In genomic region chr4:8474856-8475255, GRCh38 we compare ENCODE assay signal across 30 cellular contexts.
"Had no signal": no experiment of that assay in that cellular context is flagged by ENCODE, and none has a peak within 500 bp of the region (broad histone marks: within the 10 kb centered on the region; RNA-seq: fewer than 3 reads in every experiment).

No MANE protein-coding gene starts in this region.

- DNase-seq: activated CD4-positive, alpha-beta memory T cell treated with anti-CD3 and anti-CD28 coated beads, Interleukin-2, amount 10 ng/mL, durations not matched to agents 7 days and 5 days; activated CD4-positive, alpha-beta T cell treated with anti-CD3 and anti-CD28 coated beads for 36 hours; activated CD4-positive, alpha-beta T cell treated with anti-CD3 and anti-CD28 coated beads, Interleukin-2, amount 50 U/mL, for 1 hour; activated gamma-delta T cell treated with Interleukin-2 at 50 U/mL for 16 hours; activated naive CD4-positive, alpha-beta T cell treated with anti-CD3 and anti-CD28 coated beads, Interleukin-2, amount 50 U/mL, for 16 hours; activated naive CD8-positive, alpha-beta T cell treated with anti-CD3 and anti-CD28 coated beads, Interleukin-2, amount 10 ng/mL, durations not matched to agents 7 days and 5 days; activated T-cell treated with anti-CD3 and anti-CD28 coated beads for 4 hours; activated T-cell treated with anti-CD3 and anti-CD28 coated beads, Interleukin-2, amount 50 U/mL, for 48 hours; adrenal gland; NCI-H1092; NCI-H1417; NCI-H1930; NCI-H2171 treated with DMSO at 0.1 percent for 48 hours; NCI-H226; NCI-H510A; NCI-H526 treated with DMSO at 0.1 percent for 48 hours; NCI-H82; NK-92 treated with Interleukin-12 subunit alpha and Interleukin-12 subunit beta, amount 100 ng/mL, for 24 hours; OCI-M1; RPMI8226; T-cell; T-helper 2 cell; T1000 had no signal

- H3K27ac Mint-ChIP-seq: activated CD4-positive, alpha-beta memory T cell treated with anti-CD3 and anti-CD28 coated beads, Interleukin-2, amount 10 ng/mL, durations not matched to agents 7 days and 5 days; activated CD4-positive, alpha-beta T cell treated with anti-CD3 and anti-CD28 coated beads for 36 hours; activated naive CD8-positive, alpha-beta T cell treated with anti-CD3 and anti-CD28 coated beads, Interleukin-2, amount 10 ng/mL, durations not matched to agents 7 days and 5 days; activated T-helper 17 cell treated with anti-CD3 and anti-CD28 coated beads, Interleukin-2, amount 50 U/mL, for 72 hours; T-cell had no signal

- H3K9me3 ChIP-seq: adrenal gland had no signal

- H3K4me3 ChIP-seq: adrenal gland, SK-N-MC had no signal

- H3K4me3 Mint-ChIP-seq: activated CD4-positive, alpha-beta memory T cell treated with anti-CD3 and anti-CD28 coated beads, Interleukin-2, amount 10 ng/mL, durations not matched to agents 7 days and 5 days; activated CD4-positive, alpha-beta T cell treated with anti-CD3 and anti-CD28 coated beads for 36 hours; activated naive CD8-positive, alpha-beta T cell treated with anti-CD3 and anti-CD28 coated beads, Interleukin-2, amount 10 ng/mL, durations not matched to agents 7 days and 5 days; activated T-helper 17 cell treated with anti-CD3 and anti-CD28 coated beads, Interleukin-2, amount 50 U/mL, for 72 hours; central memory CD8-positive, alpha-beta T cell; T-cell had no signal

- H3K9me3 Mint-ChIP-seq: activated CD4-positive, alpha-beta memory T cell treated with anti-CD3 and anti-CD28 coated beads, Interleukin-2, amount 10 ng/mL, durations not matched to agents 7 days and 5 days; activated naive CD8-positive, alpha-beta T cell treated with anti-CD3 and anti-CD28 coated beads, Interleukin-2, amount 10 ng/mL, durations not matched to agents 7 days and 5 days; activated T-helper 17 cell treated with anti-CD3 and anti-CD28 coated beads, Interleukin-2, amount 50 U/mL, for 72 hours; central memory CD8-positive, alpha-beta T cell; T-cell had no signal

- H3K4me1 Mint-ChIP-seq: activated naive CD8-positive, alpha-beta T cell treated with anti-CD3 and anti-CD28 coated beads, Interleukin-2, amount 10 ng/mL, durations not matched to agents 7 days and 5 days; activated T-helper 17 cell treated with anti-CD3 and anti-CD28 coated beads, Interleukin-2, amount 50 U/mL, for 72 hours; T-cell had no signal

- H3K4me2 ChIP-seq: KMS-11 had no signal

- H3K9ac ChIP-seq: KMS-11 had no signal

- H3K27me3 ChIP-seq: adrenal gland had no signal

- ATAC-seq: activated CD4-positive, alpha-beta T cell treated with anti-CD3 and anti-CD28 coated beads for 36 hours; activated T-helper 17 cell treated with anti-CD3 and anti-CD28 coated beads, Interleukin-2, amount 50 U/mL, for 72 hours; Panc1; Right ventricle myocardium inferior; T-cell had no signal

- H3K36me3 Mint-ChIP-seq: activated naive CD8-positive, alpha-beta T cell treated with anti-CD3 and anti-CD28 coated beads, Interleukin-2, amount 10 ng/mL, durations not matched to agents 7 days and 5 days had no signal

- H3K27ac ChIP-seq: adrenal gland, KMS-11, SK-N-MC, VCaP had no signal
